ENCODE assay signal across 14 cellular contexts in the genomic region with DNA sequence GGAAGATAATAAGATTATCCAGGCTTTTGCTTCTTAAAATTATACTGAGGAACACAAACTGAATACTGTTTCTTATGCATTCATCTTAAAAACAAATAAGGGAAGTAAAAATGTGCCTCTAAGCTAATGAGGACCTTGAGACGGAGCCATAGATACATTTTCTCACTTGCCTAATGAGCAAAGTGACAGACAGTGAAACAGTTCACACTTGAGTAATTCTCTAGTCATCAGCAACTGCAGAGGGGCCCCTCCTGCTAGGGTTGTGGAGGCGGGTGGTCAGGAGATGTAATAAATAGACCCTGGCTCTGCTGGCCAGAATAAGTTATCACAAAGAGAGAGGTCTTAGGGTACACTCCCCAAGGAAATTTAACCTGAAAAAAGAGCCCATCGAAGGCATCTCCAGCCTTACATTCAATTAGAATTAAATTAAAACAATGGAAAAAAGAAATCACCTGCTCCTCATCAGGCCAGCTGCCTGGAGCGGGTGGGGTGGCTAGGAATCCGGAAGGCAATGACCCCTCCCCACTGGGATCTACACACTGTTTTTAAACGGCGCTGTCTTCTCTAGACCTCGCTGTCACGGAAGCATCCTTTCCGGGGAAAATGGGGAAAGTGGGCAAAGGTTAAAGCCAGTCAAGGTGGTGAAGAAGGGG. TPM values are rescaled to one million over a fixed set of nuclear protein-coding genes. Genes with fewer than 3 reads are reported as not detected.
DNase-seq lines count a peak whose midpoint lies in the region; ATAC-seq and TF ChIP-seq lines count a peak whose summit lies in the region.
"Had no signal": no experiment of that assay in that cellular context is flagged by ENCODE, and none has a peak within 500 bp of the region (broad histone marks: within the 10 kb centered on the region; RNA-seq: fewer than 3 reads in every experiment).

No MANE protein-coding gene starts in this region.

- intact Hi-C loops in activated B cell treated with CpG ODN at 0.5 μM for 24 hours (cut with micrococcal nuclease) = loop anchor here (1.0 to 2.0 kb wide), 6 partner anchors 9 to 241 kb away; partner anchors contain the start of genes CCDC93, DDX18 and INSIG2

- DNase-seq in GM13977 (ENCODE audit: low spot score) (peak; percentile 13), activated B cell treated with CpG ODN at 0.5 μM for 24 hours (no peak), NCI-H128 (lab: John Stamatoyannopoulos, UW; ENCODE audit: unreplicated experiment) (no peak), suprapubic skin (ENCODE audit: low spot score in 2 of 2) (no peak), NCI-H446 (lab: John Stamatoyannopoulos, UW) (no peak)
- no peak for DNase-seq in stimulated activated naive CD4-positive, alpha-beta T cell treated with Interleukin-2 at 50 U/mL for 16 hours (lab: John Stamatoyannopoulos, UW)
- DNase-seq: activated naive CD8-positive, alpha-beta T cell treated with anti-CD3 and anti-CD28 coated beads, Interleukin-2, amount 10 ng/mL, durations not matched to agents 7 days and 5 days; CD4-positive, CD25-positive, alpha-beta regulatory T cell; mammary epithelial cell; NCI-H446 treated with DMSO at 0.1 percent for 48 hours had no signal

- ATAC-seq in GM21390 (IDR thresholded peaks at IDR 0.05; ENCODE audit: unreplicated experiment) = peak; percentile 83
- peak; percentile 88 for ATAC-seq in HG03108 (IDR thresholded peaks at IDR 0.05; ENCODE audit: unreplicated experiment)
- peak; percentile 81 for ATAC-seq in activated B cell treated with CpG ODN at 0.5 μM for 24 hours (ENCODE audit: low read depth)
- ATAC-seq: HCT116 had no signal

- in situ Hi-C loops in GM13977 (cut with MboI; ENCODE audit: low pct_unique_long_range_greater_than_20kb, low sequenced_read_pairs, unreplicated experiment) = no loop called here

- no peak for TF ChIP-seq CTCF in GM13977 (IDR thresholded peaks at IDR 0.05; ENCODE audit: extremely low read depth, insufficient read depth, missing control alignments)
- no peak for TF ChIP-seq CTCF in activated B cell treated with CpG ODN at 0.5 μM for 24 hours (IDR thresholded peaks at IDR 0.05)
- TF ChIP-seq CTCF in suprapubic skin (IDR thresholded peaks at IDR 0.05) = no peak

- TF ChIP-seq POLR2A in suprapubic skin (IDR thresholded peaks at IDR 0.05) = no peak

- peaks cover 57% of the 10 kb centered on the region for H3K4me1 Mint-ChIP-seq in activated B cell treated with CpG ODN at 0.5 μM for 24 hours

- H3K9me3 ChIP-seq in suprapubic skin = no peaks in the 10 kb centered on the region
- H3K9me3 ChIP-seq: upper lobe of left lung had no signal

- peaks cover 6% of the 10 kb centered on the region for H3K27me3 ChIP-seq in suprapubic skin
- H3K27me3 ChIP-seq: upper lobe of left lung had no signal

- H3K27me3 Mint-ChIP-seq in activated B cell treated with CpG ODN at 0.5 μM for 24 hours = no peaks in the 10 kb centered on the region

- H3K36me3 Mint-ChIP-seq in activated B cell treated with CpG ODN at 0.5 μM for 24 hours (ENCODE audit: low read depth) = no peaks in the 10 kb centered on the region
- H3K36me3 Mint-ChIP-seq: activated naive CD8-positive, alpha-beta T cell treated with anti-CD3 and anti-CD28 coated beads, Interleukin-2, amount 10 ng/mL, durations not matched to agents 7 days and 5 days; CD4-positive, CD25-positive, alpha-beta regulatory T cell had no signal

- CTCF ChIA-PET in activated B cell treated with CpG ODN at 0.5 μM for 24 hours (lab: Charles Lee) = interaction anchor here (0.8 to 11.4 kb wide), 4 partner anchors 6 to 23 kb away, joined by 3 to 342 read pairs (median 6); no protein-coding TSS in a partner anchor

- H3K27ac ChIP-seq in suprapubic skin = no peak overlapping the region
- H3K27ac ChIP-seq: upper lobe of left lung had no signal

- H3K4me3 Mint-ChIP-seq in activated B cell treated with CpG ODN at 0.5 μM for 24 hours = peak overlapping the region; percentile 66
- H3K4me3 Mint-ChIP-seq: activated naive CD8-positive, alpha-beta T cell treated with anti-CD3 and anti-CD28 coated beads, Interleukin-2, amount 10 ng/mL, durations not matched to agents 7 days and 5 days; CD4-positive, CD25-positive, alpha-beta regulatory T cell had no signal

- 90% methylated on average over 9 of the region's 10 CpGs for WGBS in suprapubic skin

- H3K4me1 ChIP-seq in suprapubic skin = no peaks in the 10 kb centered on the region
- H3K4me1 ChIP-seq: upper lobe of left lung had no signal

- no peaks in the 10 kb centered on the region for H3K36me3 ChIP-seq in suprapubic skin
- H3K36me3 ChIP-seq: upper lobe of left lung had no signal

- H3K9me3 Mint-ChIP-seq in activated B cell treated with CpG ODN at 0.5 μM for 24 hours = no peaks in the 10 kb centered on the region
- H3K9me3 Mint-ChIP-seq: activated naive CD8-positive, alpha-beta T cell treated with anti-CD3 and anti-CD28 coated beads, Interleukin-2, amount 10 ng/mL, durations not matched to agents 7 days and 5 days; CD4-positive, CD25-positive, alpha-beta regulatory T cell had no signal

- no peak for TF ChIP-seq EP300 in suprapubic skin (IDR thresholded peaks at IDR 0.05)

- H3K27ac Mint-ChIP-seq in activated B cell treated with CpG ODN at 0.5 μM for 24 hours = peak overlapping the region; percentile 90
- H3K27ac Mint-ChIP-seq: activated naive CD8-positive, alpha-beta T cell treated with anti-CD3 and anti-CD28 coated beads, Interleukin-2, amount 10 ng/mL, durations not matched to agents 7 days and 5 days had no signal

- no peak overlapping the region for H3K4me3 ChIP-seq in suprapubic skin
- H3K4me3 ChIP-seq: upper lobe of left lung had no signal

- POLR2A ChIA-PET in activated B cell treated with CpG ODN at 0.5 μM for 24 hours (lab: Charles Lee) = interaction anchor here (0.8 to 2.3 kb wide), 6 partner anchors 8 to 168 kb away, joined by 3 to 18 read pairs (median 8); partner anchors contain the start of genes CCDC93 and INSIG2

RNA-seq across cellular contexts. Expression of gene INSIG2, which starts 32.6 kb away (rescaled TPM):
- total RNA-seq in activated B cell treated with CpG ODN at 0.5 μM for 24 hours (16.8 and 16.9 TPM in 2 replicates), suprapubic skin (10 to 100 TPM in 2 of 4 donors, 1 to 10 TPM in 2; 6.9 to 14.9 (median 9.3) TPM)

RNA-seq across cellular contexts. Expression of gene CCDC93, which starts 41.8 kb away (rescaled TPM):
- total RNA-seq in activated B cell treated with CpG ODN at 0.5 μM for 24 hours (35.5 and 38.8 TPM in 2 replicates), suprapubic skin (10 to 100 TPM; 11.6 to 55.6 (median 23.9) TPM)
